In genomic region chr4:17613761-17614415, GRCh38 we compare ENCODE assay signal across 1 cellular context.
A peak's percentile ranks its signal among the peaks of the same experiment; 100 is the strongest.
TF ChIP-seq lines count a peak whose summit lies in the region.

No MANE protein-coding gene starts in this region.

TF ChIP-seq in K562, 482 proteins besides CTCF, POLR2A, EP300 and RAD21:
- peak; percentile 6 for TF ChIP-seq SAP30 (IDR thresholded peaks at IDR 0.05; ENCODE audit: borderline replicate concordance, insufficient read depth, low read depth, low read length, poor library complexity, severe bottlenecking)
- peak; percentile 33; the same call in 1 of the 2 replicates for TF ChIP-seq ZNF384 (IDR thresholded peaks at IDR 0.05; ENCODE audit: low read depth, low read length)
- TF ChIP-seq POLR2H (tag; IDR thresholded peaks at IDR 0.05; ENCODE audit: low read depth) = no peak; the same call in 1 of the 2 replicates
- no peak for TF ChIP-seq RB1 (IDR thresholded peaks at IDR 0.05; ENCODE audit: low read depth)
- no peak for TF ChIP-seq KHSRP (IDR thresholded peaks at IDR 0.05)
- TF ChIP-seq SFPQ (IDR thresholded peaks at IDR 0.05; ENCODE audit: low read depth, low read length) = no peak
- no peak for TF ChIP-seq ZBTB9 (CRISPR knock-in tag; IDR thresholded peaks at IDR 0.05)
- TF ChIP-seq C11orf30 (IDR thresholded peaks at IDR 0.05; ENCODE audit: low read depth) = no peak
- TF ChIP-seq IRF1 (CRISPR knock-in tag; IDR thresholded peaks at IDR 0.05; ENCODE audit: borderline replicate concordance) = no peak
- TF ChIP-seq RBM15 (IDR thresholded peaks at IDR 0.05; ENCODE audit: insufficient read depth, low read length) = no peak
- no peak for TF ChIP-seq BMI1 (IDR thresholded peaks at IDR 0.05; ENCODE audit: low read length)
- TF ChIP-seq ZFP91 (CRISPR knock-in tag; IDR thresholded peaks at IDR 0.05) = no peak
- no peak for TF ChIP-seq HMBOX1 (IDR thresholded peaks at IDR 0.05)
- TF ChIP-seq CTCFL (IDR thresholded peaks at IDR 0.05; ENCODE audit: borderline replicate concordance, insufficient read depth, low read depth, low read length, poor library complexity, severe bottlenecking) = no peak
- TF ChIP-seq ZBTB34 (CRISPR knock-in tag; IDR thresholded peaks at IDR 0.05) = no peak
- TF ChIP-seq PRDM10 (IDR thresholded peaks at IDR 0.05; ENCODE audit: partially characterized antibody) = peak; percentile 45
- TF ChIP-seq ETV6 (IDR thresholded peaks at IDR 0.05; ENCODE audit: borderline replicate concordance in 1 of 2, low read depth in 2 of 2, low read length in 1 of 2) = no peak
- no peak for TF ChIP-seq ETV6 (CRISPR knock-in tag; IDR thresholded peaks at IDR 0.05; ENCODE audit: borderline replicate concordance)
- no peak for TF ChIP-seq ETV1 (tag; conservative IDR thresholded peaks at IDR 0.05; ENCODE audit: low read depth)
- no peak for TF ChIP-seq TAF9B (IDR thresholded peaks at IDR 0.05; ENCODE audit: partially characterized antibody)
- 0 out of 2 replicates have a peak, but pooled peaks have one; percentile 21 for TF ChIP-seq ADNP (tag; IDR thresholded peaks at IDR 0.05)
- TF ChIP-seq SRSF1 (IDR thresholded peaks at IDR 0.05; ENCODE audit: low read depth, low read length) = no peak
- TF ChIP-seq TRIM25 (IDR thresholded peaks at IDR 0.05; ENCODE audit: borderline replicate concordance) = no peak
- TF ChIP-seq NFE2 (IDR thresholded peaks at IDR 0.05; ENCODE audit: low read depth) = peak; percentile 43; the same call in 1 of the 2 replicates
- TF ChIP-seq SRF (CRISPR knock-in tag; IDR thresholded peaks at IDR 0.05) = no peak
- no peak for TF ChIP-seq STAT5A (IDR thresholded peaks at IDR 0.05; ENCODE audit: borderline replicate concordance, low read length)
- TF ChIP-seq ZFX (CRISPR knock-in tag; IDR thresholded peaks at IDR 0.05) = no peak
- peak; percentile 61; the same call in 1 of the 2 replicates for TF ChIP-seq ZNF316 (IDR thresholded peaks at IDR 0.05)
- 0 out of 2 replicates have a peak, but pooled peaks have one; percentile 46 for TF ChIP-seq BACH1 (tag; IDR thresholded peaks at IDR 0.05)
- TF ChIP-seq ZNF586 (CRISPR knock-in tag; conservative IDR thresholded peaks at IDR 0.05) = no peak
- peak; percentile 73 for TF ChIP-seq HNRNPLL (IDR thresholded peaks at IDR 0.05; ENCODE audit: low read depth, low read length, poor library complexity, severe bottlenecking)
- TF ChIP-seq MAFG (tag; conservative IDR thresholded peaks at IDR 0.05) = peak; percentile 41
- TF ChIP-seq MAX (CRISPR knock-in tag; IDR thresholded peaks at IDR 0.05) = no peak
